ENCODE assay signal across 9 cellular contexts in the genomic region with DNA sequence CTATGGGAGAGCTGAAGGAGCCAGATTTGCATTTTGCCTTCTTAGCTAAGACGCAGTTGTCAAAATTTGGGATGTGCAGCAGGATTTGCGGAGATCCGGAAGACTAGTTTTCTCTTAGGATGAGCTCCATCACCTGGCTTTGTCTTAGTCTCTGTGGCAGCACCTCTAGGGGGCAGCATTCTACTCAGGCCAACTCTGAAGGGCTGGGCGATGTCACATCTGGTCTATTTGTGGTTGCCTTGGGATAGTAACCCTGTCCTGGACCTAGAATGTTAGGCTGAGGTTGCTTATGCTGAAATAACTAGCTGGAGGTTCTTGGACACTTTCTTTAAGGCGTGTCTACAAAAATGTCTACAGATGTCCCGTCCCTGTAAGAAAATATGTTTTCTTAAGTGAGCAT.
A peak's percentile ranks its signal among the peaks of the same experiment; 100 is the strongest.
DNase-seq lines count a peak whose midpoint lies in the region; ATAC-seq and TF ChIP-seq lines count a peak whose summit lies in the region.
"Had no signal": no experiment of that assay in that cellular context is flagged by ENCODE, and none has a peak within 500 bp of the region (broad histone marks: within the 10 kb centered on the region; RNA-seq: fewer than 3 reads in every experiment).

No MANE protein-coding gene starts in this region.

- no peak overlapping the region for H3K4me3 ChIP-seq in OCI-LY3 (ENCODE audit: low read length)

- no peak overlapping the region for H3K27ac ChIP-seq in OCI-LY3 (ENCODE audit: low read length)

- H3K4me1 ChIP-seq in OCI-LY3 (ENCODE audit: low read length): 0 out of 2 replicates have a peak, but pooled peaks cover 3% of the 10 kb centered on the region

- 0 out of 2 replicates have a peak overlapping the region, but pooled peaks have one; percentile 35 for H2AFZ ChIP-seq in OCI-LY3 (ENCODE audit: low read depth, low read length)

- H3K27ac Mint-ChIP-seq in T-helper 17 cell (no peak overlapping the region), mesothelial cell of epicardium (no peak overlapping the region)

- H3K4me2 ChIP-seq in OCI-LY3 (ENCODE audit: low read length): peak overlapping the region; percentile 31

- H3K9me3 Mint-ChIP-seq in mesothelial cell of epicardium: no peaks in the 10 kb centered on the region

- H4K20me1 ChIP-seq in OCI-LY3 (ENCODE audit: insufficient read depth, low read length): no peaks in the 10 kb centered on the region

- no peaks in the 10 kb centered on the region for H3K36me3 ChIP-seq in OCI-LY3 (replicated peaks; ENCODE audit: low read depth, low read length)

- H3K9ac ChIP-seq in OCI-LY3 (ENCODE audit: low read length): no peak overlapping the region

- no peak overlapping the region for H3K4me3 Mint-ChIP-seq in T-helper 17 cell
- H3K4me3 Mint-ChIP-seq in mesothelial cell of epicardium: no peak overlapping the region

- H3K4me1 Mint-ChIP-seq in T-helper 17 cell (no peaks in the 10 kb centered on the region), mesothelial cell of epicardium (peaks cover 14% of the 10 kb centered on the region)

- no peak for ATAC-seq in GM21360 (IDR thresholded peaks at IDR 0.05; ENCODE audit: unreplicated experiment)
- ATAC-seq in T-helper 17 cell: no peak
- ATAC-seq in GM21390 (IDR thresholded peaks at IDR 0.05; ENCODE audit: unreplicated experiment): no peak

- no peaks in the 10 kb centered on the region for H3K79me2 ChIP-seq in OCI-LY3 (ENCODE audit: low read length)

- peak; percentile 65 for TF ChIP-seq CTCF in GM12872 (IDR thresholded peaks at IDR 0.05; ENCODE audit: insufficient read depth, low read depth, low read length)
- peak; percentile 95 for TF ChIP-seq CTCF in OCI-LY3 (IDR thresholded peaks at IDR 0.05; ENCODE audit: low read depth, low read length)
- TF ChIP-seq CTCF in mesothelial cell of epicardium (IDR thresholded peaks at IDR 0.05; ENCODE audit: unreplicated experiment): no peak

- H3K36me3 Mint-ChIP-seq in T-helper 17 cell (ENCODE audit: low read depth) (no peaks in the 10 kb centered on the region), mesothelial cell of epicardium (no peaks in the 10 kb centered on the region)

- H3K9me3 ChIP-seq in OCI-LY3 (ENCODE audit: insufficient read depth, low read length): no peaks in the 10 kb centered on the region
- H3K9me3 ChIP-seq in T-helper 17 cell (ENCODE audit: control insufficient read depth, low read length, poor library complexity, severe bottlenecking): no peaks in the 10 kb centered on the region

- DNase-seq in AG08395 (ENCODE audit: low spot score) (peak; percentile 19), glomerular visceral epithelial cell (ENCODE audit: extremely low spot score) (peak; percentile 2), T-helper 17 cell (no peak), mesothelial cell of epicardium (ENCODE audit: low spot score in 2 of 2, unreplicated experiment in 2 of 2) (no peak)
- DNase-seq: stimulated activated CD4-positive, alpha-beta T cell treated with anti-CD3 and anti-CD28 coated beads, Interleukin-4, amount 100 ng/mL, for 1 hour had no signal

- H3K27me3 Mint-ChIP-seq in T-helper 17 cell (no peaks in the 10 kb centered on the region), mesothelial cell of epicardium (ENCODE audit: low read depth) (no peaks in the 10 kb centered on the region)

- no peaks in the 10 kb centered on the region for H3K27me3 ChIP-seq in OCI-LY3 (ENCODE audit: low read depth, low read length)

Comparison
In these comparisons a context has a peak if more than half of its experiments do, and no peak if none do; other contexts are left out.
1. DNase-seq: peak in AG08395 (single experiment) and glomerular visceral epithelial cell (single experiment); none in T-helper 17 cell (0 of 3) and mesothelial cell of epicardium (0 of 2).